Comparison of ENCODE assay signal across 2 cellular contexts in the genomic region with DNA sequence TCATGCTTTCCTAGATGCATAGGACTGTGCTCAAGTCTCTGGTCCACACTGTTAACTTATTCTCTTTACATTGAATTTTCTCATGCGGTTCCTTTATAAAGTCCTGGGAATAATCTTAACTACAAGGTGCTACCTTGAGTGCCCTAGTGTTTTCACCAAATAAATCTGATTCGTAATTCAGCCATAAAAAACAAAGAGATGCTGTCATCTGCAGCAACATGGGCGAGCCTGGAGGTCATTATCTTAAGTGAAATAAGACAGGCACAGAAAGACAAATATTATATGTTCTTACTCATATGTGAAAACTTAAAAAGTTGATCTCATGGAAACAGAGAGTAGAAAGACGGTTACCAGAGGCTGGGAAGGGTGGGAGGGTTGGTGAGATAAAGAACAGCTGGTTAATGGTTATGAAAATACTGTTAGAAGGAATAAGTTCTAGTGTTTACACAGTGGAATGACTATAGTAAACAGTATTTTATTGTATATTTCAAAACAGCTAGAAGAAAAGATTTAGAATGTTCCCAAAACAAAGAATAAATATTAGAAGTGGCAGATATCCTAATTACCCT.
TF ChIP-seq lines count a peak whose summit lies in the region.

No MANE protein-coding gene starts in this region.

TF ChIP-seq in A549, 52 proteins besides CTCF, POLR2A, EP300 and RAD21:
- TF ChIP-seq, protein P1, sequence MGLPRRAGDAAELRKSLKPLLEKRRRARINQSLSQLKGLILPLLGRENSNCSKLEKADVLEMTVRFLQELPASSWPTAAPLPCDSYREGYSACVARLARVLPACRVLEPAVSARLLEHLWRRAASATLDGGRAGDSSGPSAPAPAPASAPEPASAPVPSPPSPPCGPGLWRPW (IDR thresholded peaks at IDR 0.05): no peak
- TF ChIP-seq MAZ (IDR thresholded peaks at IDR 0.05; ENCODE audit: borderline replicate concordance, low read depth, low read length) (no peak), SMC3 (IDR thresholded peaks at IDR 0.05) (no peak), POLR2AphosphoS2 (conservative IDR thresholded peaks at IDR 0.05; ENCODE audit: low read length) (no peak), GATA3 (IDR thresholded peaks at IDR 0.05; ENCODE audit: borderline replicate concordance) (no peak), JUNB (IDR thresholded peaks at IDR 0.05) (no peak)
- TF ChIP-seq, protein P2, sequence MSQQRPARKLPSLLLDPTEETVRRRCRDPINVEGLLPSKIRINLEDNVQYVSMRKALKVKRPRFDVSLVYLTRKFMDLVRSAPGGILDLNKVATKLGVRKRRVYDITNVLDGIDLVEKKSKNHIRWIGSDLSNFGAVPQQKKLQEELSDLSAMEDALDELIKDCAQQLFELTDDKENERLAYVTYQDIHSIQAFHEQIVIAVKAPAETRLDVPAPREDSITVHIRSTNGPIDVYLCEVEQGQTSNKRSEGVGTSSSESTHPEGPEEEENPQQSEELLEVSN (IDR thresholded peaks at IDR 0.05; ENCODE audit: borderline replicate concordance, low read depth): no peak

TF ChIP-seq in IMR-90, 13 proteins besides CTCF, POLR2A, EP300 and RAD21 (continued from another document):
- TF ChIP-seq CHD1 (IDR thresholded peaks at IDR 0.05; ENCODE audit: low read depth, low read length): no peak
